Comparison of ENCODE assay signal across 1 cellular context in the genomic region with DNA sequence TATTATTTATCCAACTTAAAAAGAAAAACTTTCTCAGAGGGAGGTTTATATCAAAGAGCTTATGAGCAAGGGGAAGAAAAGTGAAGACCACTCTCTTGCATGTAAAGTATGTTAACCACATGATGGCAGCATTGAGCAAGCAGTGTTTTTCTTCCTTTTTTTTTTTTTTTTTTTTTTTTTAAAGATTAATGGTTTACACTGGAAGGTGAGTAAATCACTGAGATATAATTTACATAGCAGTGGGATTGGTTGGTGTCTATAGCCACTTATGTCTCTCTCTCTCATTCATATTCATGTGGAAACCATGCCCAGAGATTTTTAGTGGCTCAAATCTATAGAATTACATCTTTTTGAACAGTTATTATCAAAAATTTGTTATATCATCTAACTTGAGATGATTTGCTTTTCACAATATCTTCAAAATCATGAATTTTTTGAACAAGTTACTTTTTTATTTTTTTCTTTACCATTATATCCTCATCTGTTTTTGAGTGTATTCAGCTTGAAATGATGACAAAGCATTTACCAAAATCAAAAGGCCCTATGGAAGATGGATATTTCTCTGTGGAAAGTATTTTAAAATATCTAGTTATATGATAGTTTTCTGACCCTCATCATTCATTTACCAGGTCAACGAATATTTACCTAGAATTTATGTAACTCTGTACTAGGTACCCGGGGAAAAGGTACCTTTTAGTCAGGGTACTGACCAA.
TF ChIP-seq lines count a peak whose summit lies in the region.

No MANE protein-coding gene starts in this region.

TF ChIP-seq in H1, 55 proteins besides CTCF, POLR2A, EP300 and RAD21 (continued from another document):
- TF ChIP-seq CBX8 (IDR thresholded peaks at IDR 0.05; ENCODE audit: borderline replicate concordance, low read depth, low read length) (no peak), POU5F1 (IDR thresholded peaks at IDR 0.05; ENCODE audit: low read depth, low read length) (no peak), CTBP2 (IDR thresholded peaks at IDR 0.05; ENCODE audit: borderline replicate concordance, insufficient read depth, insufficient read length, low read length) (no peak), HDAC6 (IDR thresholded peaks at IDR 0.05; ENCODE audit: low read depth, low read length) (no peak), E2F6 (IDR thresholded peaks at IDR 0.05) (no peak), BCL11A (IDR thresholded peaks at IDR 0.05; ENCODE audit: low read depth in 2 of 2, low read length in 2 of 2) (no peak)
